Comparison of ENCODE assay signal across 17 cellular contexts in genomic region chr12:50546441-50547318, GRCh38. TPM values are rescaled to one million over a fixed set of nuclear protein-coding genes. Genes with fewer than 3 reads are reported as not detected.
DNase-seq lines count a peak whose midpoint lies in the region; ATAC-seq, FAIRE-seq and TF ChIP-seq lines count a peak whose summit lies in the region.
"Had no signal": no experiment of that assay in that cellular context is flagged by ENCODE, and none has a peak within 500 bp of the region (broad histone marks: within the 10 kb centered on the region; RNA-seq: fewer than 3 reads in every experiment).

No MANE protein-coding gene starts in this region.

- CTCF ChIA-PET in GM12878 (lab: Yijun Ruan, JAX) (interaction anchor here (1.7 to 2.1 kb wide), 3 partner anchors 8 to 17 kb away, joined by 6 to 9 read pairs (median 8); no protein-coding TSS in a partner anchor), T-cell (lab: Charles Lee) (no interaction called here)

- H3K4me3 ChIP-seq in AG10803 (ENCODE audit: low read length) (no peak overlapping the region), GM12878 (no peak overlapping the region), right lobe of liver (no peak overlapping the region), uterus (no peak overlapping the region)
- H3K4me3 ChIP-seq: heart left ventricle, ovary, SJSA1, stomach had no signal

- H3K27me3 ChIP-seq in GM12878 (replicated peaks in 1 of 2; ENCODE audit: control insufficient read depth in 2 of 2, insufficient read depth in 2 of 2, low read length in 1 of 2) (no peaks in the 10 kb centered on the region), right lobe of liver (no peaks in the 10 kb centered on the region), uterus (no peaks in the 10 kb centered on the region)
- H3K27me3 ChIP-seq: heart left ventricle, ovary, SJSA1, stomach had no signal

- no peak for TF ChIP-seq CTCF in AG10803 (conservative IDR thresholded peaks at IDR 0.05; ENCODE audit: low read length)
- no peak for TF ChIP-seq CTCF in HFFc6 (IDR thresholded peaks at IDR 0.05)
- TF ChIP-seq CTCF in GM12878 (IDR thresholded peaks at IDR 0.05 in 2 of 3, conservative IDR thresholded peaks at IDR 0.05 in 1 of 3; ENCODE audit: control insufficient read depth in 2 of 3, extremely low read depth in 1 of 3, insufficient read depth in 1 of 3, low read depth in 3 of 3, low read length in 3 of 3) = no peak
- TF ChIP-seq CTCF in right lobe of liver (IDR thresholded peaks at IDR 0.05) = no peak
- TF ChIP-seq CTCF in uterus (IDR thresholded peaks at IDR 0.05) = no peak

- H3K4me1 ChIP-seq in GM12878 (ENCODE audit: control insufficient read depth, insufficient read depth, low read length) = peaks cover 8% of the 10 kb centered on the region
- peaks cover 0 to 63% (median 26%) of the 10 kb centered on the region in 4 donors for H3K4me1 ChIP-seq in right lobe of liver
- H3K4me1 ChIP-seq in uterus = peaks cover 0 to 7% of the 10 kb centered on the region in 2 donors

- H4K20me1 ChIP-seq in GM12878 (ENCODE audit: control insufficient read depth, insufficient read depth) = no peaks in the 10 kb centered on the region

- H3K9me3 Mint-ChIP-seq in HFFc6 = no peaks in the 10 kb centered on the region
- H3K9me3 Mint-ChIP-seq in T-cell = no peaks in the 10 kb centered on the region
- H3K9me3 Mint-ChIP-seq: activated T-cell treated with anti-CD3 and anti-CD28 coated beads, Interleukin-2, amount 50 U/mL, for 4 hours had no signal

- TF ChIP-seq POLR2A in GM12878 (IDR thresholded peaks at IDR 0.05; ENCODE audit: low read depth, low read length) (no peak), right lobe of liver (IDR thresholded peaks at IDR 0.05) (no peak), uterus (IDR thresholded peaks at IDR 0.05) (no peak)

- no peak for TF ChIP-seq RAD21 in GM12878 (IDR thresholded peaks at IDR 0.05; ENCODE audit: insufficient read depth, low read depth, low read length)

- ATAC-seq in GM12878 (no peak), right lobe of liver (no peak), T-cell (replicated peaks in 1 of 4) (no peak)
- ATAC-seq: activated T-cell treated with anti-CD3 and anti-CD28 coated beads, Interleukin-2, amount 50 U/mL, for 4 hours; heart left ventricle had no signal

- H3K9ac ChIP-seq in GM12878 (ENCODE audit: control insufficient read depth, insufficient read depth, low read length) = no peak overlapping the region

- DNase-seq in AG10803 (ENCODE audit: low read depth) (peak; percentile 18), HFFc6 (no peak), GM12878 (ENCODE audit: low read depth, low spot score) (no peak), right lobe of liver (no peak), HuH-7 (ENCODE audit: low spot score) (no peak), DMS153 (lab: John Stamatoyannopoulos, UW) (no peak), T-cell (no peak), uterus (no peak)
- DNase-seq: activated CD4-positive, alpha-beta T cell treated with anti-CD3 and anti-CD28 coated beads, Interleukin-2, amount 50 U/mL, for 48 hours; activated T-cell treated with anti-CD3 and anti-CD28 coated beads, Interleukin-2, amount 50 U/mL, for 4 hours; amniotic stem cell; heart left ventricle; Kasumi-1; NCI-H1436; ovary; stomach had no signal

- H3K36me3 ChIP-seq in GM12878 (ENCODE audit: control insufficient read depth in 2 of 2, insufficient read depth in 2 of 2, low read length in 1 of 2) (peaks cover 0 to 3% of the 10 kb centered on the region in 2 experiments; a peak in 1 of 4 replicates), right lobe of liver (no peaks in the 10 kb centered on the region), uterus (no peaks in the 10 kb centered on the region)
- H3K36me3 ChIP-seq: heart left ventricle, ovary, SJSA1, stomach had no signal

- H3K79me2 ChIP-seq in GM12878 (ENCODE audit: control insufficient read depth, insufficient read depth, low read length) = peaks cover 34% of the 10 kb centered on the region

- POLR2A ChIA-PET in GM12878 (lab: Charles Lee) (interaction anchor here (1.2 to 1.9 kb wide), 2 partner anchors 8 to 12 kb away, joined by 6 to 7 read pairs; no protein-coding TSS in a partner anchor), T-cell (lab: Charles Lee) (no interaction called here)

- no peak for TF ChIP-seq EP300 in GM12878 (IDR thresholded peaks at IDR 0.05; ENCODE audit: borderline replicate concordance in 1 of 2, control insufficient read depth in 1 of 2, low read depth in 2 of 2, low read length in 2 of 2)

- SMC1A ChIA-PET in GM12878 (lab: Charles Lee; ENCODE audit: uncharacterized antibody, unreplicated experiment) = interaction anchor here (0.6 to 2.1 kb wide), 9 partner anchors 9 to 463 kb away, joined by 3 to 9 read pairs (median 3); no protein-coding TSS in a partner anchor

- in situ Hi-C loops in GM12878 (cut with MboI) = no loop called here

- 0 out of 2 replicates have a peak, but pooled peaks cover under 1% of the 10 kb centered on the region for H3K36me3 Mint-ChIP-seq in HFFc6 (ENCODE audit: low read depth)
- peaks cover 6% of the 10 kb centered on the region for H3K36me3 Mint-ChIP-seq in T-cell

- H3K4me1 Mint-ChIP-seq in HFFc6 (ENCODE audit: low read depth) (peaks cover 42% of the 10 kb centered on the region), T-cell (peaks cover 42 to 45% (median 44%) of the 10 kb centered on the region in 3 donors)

- H2AFZ ChIP-seq in GM12878 (ENCODE audit: control insufficient read depth, low read depth, low read length) = no peak overlapping the region

- FAIRE-seq in GM12878 (lab: Jason Lieb, UNC) = no peak

- H3K4me3 Mint-ChIP-seq in HFFc6 = no peak overlapping the region; the same call in 1 of the 2 replicates
- H3K4me3 Mint-ChIP-seq in T-cell = no peak overlapping the region
- H3K4me3 Mint-ChIP-seq: activated T-cell treated with anti-CD3 and anti-CD28 coated beads, Interleukin-2, amount 50 U/mL, for 4 hours had no signal

- no peak overlapping the region for H3K4me2 ChIP-seq in GM12878 (ENCODE audit: control insufficient read depth, insufficient read depth)

- intact Hi-C loops in GM12878 (cut with micrococcal nuclease; ENCODE audit: unreplicated experiment) (no loop called here), right lobe of liver (cut with DNase I) (no loop called here), uterus (cut with DNase I; ENCODE audit: low total_unique reads) (no loop called here)

- 100% methylated on average over 6 of the region's 6 CpGs for WGBS in GM12878 (ENCODE audit: insufficient coverage, insufficient replicate concordance, low lambda C conversion rate, missing lambda C conversion rate)
- 39% methylated on average over 6 of the region's 6 CpGs for WGBS in right lobe of liver (ENCODE audit: insufficient coverage, low coverage, low lambda C conversion rate, missing lambda C conversion rate)

- H3K9me3 ChIP-seq in GM12878 (replicated peaks; ENCODE audit: control insufficient read depth, insufficient read depth, low read length) (no peaks in the 10 kb centered on the region; the same call in 2 of the 3 replicates), right lobe of liver (no peaks in the 10 kb centered on the region), uterus (no peaks in the 10 kb centered on the region)
- H3K9me3 ChIP-seq: heart left ventricle, ovary, SJSA1, stomach had no signal

- H3K27me3 Mint-ChIP-seq in HFFc6 (ENCODE audit: insufficient read depth) (0 out of 2 replicates have a peak, but pooled peaks cover 2% of the 10 kb centered on the region), T-cell (no peaks in the 10 kb centered on the region)

- H3K27ac Mint-ChIP-seq in HFFc6 (peak overlapping the region; percentile 69; the same call in 1 of the 2 replicates), T-cell (no peak overlapping the region)

- RAD21 ChIA-PET in GM12878 (lab: Charles Lee; ENCODE audit: unreplicated experiment) = interaction anchor here (1.2 to 1.8 kb wide), 3 partner anchors 37 to 42 kb away, joined by 3 to 6 read pairs (median 5); partner anchors contain the start of gene DIP2B

- TSS peak; percentile 38 for BruUV-seq in GM12878 (replicated peaks; lab: Mats Ljungman, UMichigan)

- H3K27ac ChIP-seq in GM12878 (ENCODE audit: control insufficient read depth, insufficient read depth) (no peak overlapping the region), right lobe of liver (peak overlapping the region; percentile 17 to 82 (median 24)), uterus (no peak overlapping the region)
- H3K27ac ChIP-seq: heart left ventricle, ovary, SJSA1 had no signal

TF ChIP-seq in GM12878, 131 proteins besides CTCF, POLR2A, EP300 and RAD21 (continues in another document):
- TF ChIP-seq SUPT20H (IDR thresholded peaks at IDR 0.05; ENCODE audit: borderline replicate concordance, control insufficient read depth, low read depth, low read length) = no peak
- TF ChIP-seq IKZF1 (conservative IDR thresholded peaks at IDR 0.05) = no peak
- TF ChIP-seq, protein P1, sequence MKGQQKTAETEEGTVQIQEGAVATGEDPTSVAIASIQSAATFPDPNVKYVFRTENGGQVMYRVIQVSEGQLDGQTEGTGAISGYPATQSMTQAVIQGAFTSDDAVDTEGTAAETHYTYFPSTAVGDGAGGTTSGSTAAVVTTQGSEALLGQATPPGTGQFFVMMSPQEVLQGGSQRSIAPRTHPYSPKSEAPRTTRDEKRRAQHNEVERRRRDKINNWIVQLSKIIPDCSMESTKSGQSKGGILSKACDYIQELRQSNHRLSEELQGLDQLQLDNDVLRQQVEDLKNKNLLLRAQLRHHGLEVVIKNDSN (IDR thresholded peaks at IDR 0.05; ENCODE audit: borderline replicate concordance, extremely low read length, insufficient read depth, low read depth, low read length) = no peak

RNA-seq across cellular contexts. Expression of gene DIP2B, which starts 41.9 kb away (rescaled TPM):
- 10 to 100 TPM; 17.4 to 24.7 (median 20.6) TPM for total RNA-seq in HFFc6 (2021; fragmentation: NEBNext Ultra II Directional; extraction: Animal tissue kit (Norgen Biotek cat#: 25700))
- total RNA-seq in GM12878 (2013; cell fraction: nucleolus; rRNA removed) = 77.3 and 79.8 TPM in 2 replicates
- total RNA-seq in GM12878 (2014; rRNA removed) (18.2 and 19.1 TPM in 2 replicates), GM12878 (2014; rRNA removed; fragmentation: Illumina TruSeq; extraction: Trizol) (22.2 and 22.3 TPM in 2 replicates), GM12878 (2021) (28.5 and 30.0 TPM in 2 replicates), right lobe of liver (10 to 100 TPM; 11.1 to 24.0 (median 14.8) TPM), T-cell (10 to 100 TPM; 27.5 to 46.0 (median 29.6) TPM), uterus (10 to 100 TPM in 2 of 4 donors, 1 to 10 TPM in 2; 5.6 to 47.0 (median 14.9) TPM)
- polyA plus RNA-seq in GM12878 (2011; ENCODE audit: low read depth) = 9.3 TPM
- polyA plus RNA-seq in GM12878 (2011; rRNA removed) (20.7 and 22.2 TPM in 2 replicates), GM12878 (2014; fragmentation: Illumina TruSeq; extraction: Trizol) (24.4 and 27.1 TPM in 2 replicates), GM12878 (2014; fragmentation: Nextera tagmentation; extraction: Ambion mirVana) (1 to 10 TPM; 4.5 to 4.6 TPM), GM12878 (2014; rRNA removed) (16.5 and 18.3 TPM in 2 replicates), GM12878 (2016; fragmentation: Nextera tagmentation; extraction: Ambion mirVana) (10 to 100 TPM; 14.3 to 19.0 TPM)
- 16.0 and 17.4 TPM in 2 replicates for polyA plus RNA-seq in GM12878 (2011; cell fraction: cytosol; rRNA removed)
- polyA plus RNA-seq in GM12878 (2011; cell fraction: nucleus; rRNA removed) = 20.7 and 21.0 TPM in 2 replicates
- polyA plus RNA-seq in GM12878 (2012) = 10.0 and 14.7 TPM in 2 replicates
- polyA minus RNA-seq in GM12878 (2011; rRNA and poly(A)+ RNA removed) = 53.0 and 57.6 TPM in 2 replicates
- polyA minus RNA-seq in GM12878 (2011; cell fraction: cytosol; rRNA and poly(A)+ RNA removed) = 14.8 and 17.8 TPM in 2 replicates
- polyA minus RNA-seq in GM12878 (2011; cell fraction: nucleus; rRNA and poly(A)+ RNA removed) = 18.7 and 25.4 TPM in 2 replicates

Comparison
In these comparisons a context has a peak if more than half of its experiments do, and no peak if none do; other contexts are left out.
1. H3K27ac ChIP-seq: peak in right lobe of liver (3 of 3); none in GM12878 (single experiment) and uterus (0 of 2).